In genomic region chr15:71683401-71684274, GRCh38 we compare ENCODE assay signal across 1 cellular context.
TF ChIP-seq lines count a peak whose summit lies in the region.

No MANE protein-coding gene starts in this region.

TF ChIP-seq in HCT116, 20 proteins besides CTCF, POLR2A, EP300 and RAD21:
- no peak for TF ChIP-seq REST (IDR thresholded peaks at IDR 0.05; ENCODE audit: low read depth)
- TF ChIP-seq SIN3A (IDR thresholded peaks at IDR 0.05; ENCODE audit: low read depth): no peak
- TF ChIP-seq EGR1 (IDR thresholded peaks at IDR 0.05; ENCODE audit: low read depth): no peak
- TF ChIP-seq ZBTB33 (IDR thresholded peaks at IDR 0.05; ENCODE audit: extremely low read depth, insufficient replicate concordance, low read length): no peak
- no peak for TF ChIP-seq ELF1 (IDR thresholded peaks at IDR 0.05; ENCODE audit: borderline replicate concordance, low read depth)
- no peak for TF ChIP-seq TCF7L2 (IDR thresholded peaks at IDR 0.05; ENCODE audit: borderline replicate concordance, extremely low read depth, insufficient read depth, insufficient read length)
- no peak for TF ChIP-seq EZH2phosphoT487 (IDR thresholded peaks at IDR 0.05; ENCODE audit: borderline replicate concordance)
- TF ChIP-seq CBX3 (IDR thresholded peaks at IDR 0.05; ENCODE audit: low read depth): no peak
- TF ChIP-seq YY1 (IDR thresholded peaks at IDR 0.05; ENCODE audit: extremely low read depth, insufficient replicate concordance, low read depth, low read length): no peak
- no peak for TF ChIP-seq MAX (IDR thresholded peaks at IDR 0.05)
- TF ChIP-seq SRF (IDR thresholded peaks at IDR 0.05; ENCODE audit: low read depth): no peak
- TF ChIP-seq JUND (IDR thresholded peaks at IDR 0.05): no peak
- TF ChIP-seq CEBPB (IDR thresholded peaks at IDR 0.05; ENCODE audit: low read depth): no peak
- TF ChIP-seq POLR2AphosphoS5 (IDR thresholded peaks at IDR 0.05; ENCODE audit: low read depth, low read length): no peak
